Comparison of ENCODE assay signal across 36 cellular contexts in genomic region chr10:126846469-126846868, GRCh38. TPM values are rescaled to one million over a fixed set of nuclear protein-coding genes. Genes with fewer than 3 reads are reported as not detected.
"Had no signal": no experiment of that assay in that cellular context is flagged by ENCODE, and none has a peak within 500 bp of the region (broad histone marks: within the 10 kb centered on the region; RNA-seq: fewer than 3 reads in every experiment).

No MANE protein-coding gene starts in this region.

- H3K27me3 ChIP-seq: ascending aorta, cardiac muscle cell had no signal

- H3K27ac ChIP-seq: ascending aorta, cardiac muscle cell, WERI-Rb-1 had no signal

- H3K4me3 Mint-ChIP-seq: activated CD4-positive, alpha-beta memory T cell treated with anti-CD3 and anti-CD28 coated beads, Interleukin-2, amount 10 ng/mL, durations not matched to agents 7 days and 5 days; activated CD4-positive, alpha-beta T cell treated with anti-CD3 and anti-CD28 coated beads for 36 hours; activated CD4-positive, alpha-beta T cell treated with anti-CD3 and anti-CD28 coated beads, Interleukin-2, amount 10 ng/mL, durations not matched to agents 7 days and 5 days; activated CD8-positive, alpha-beta T cell treated with anti-CD3 and anti-CD28 coated beads, Interleukin-2, amount 10 ng/mL, durations not matched to agents 7 days and 5 days; activated naive CD4-positive, alpha-beta T cell treated with anti-CD3 and anti-CD28 coated beads, Interleukin-2, amount 10 ng/mL, durations not matched to agents 7 days and 5 days; activated naive CD4-positive, alpha-beta T cell treated with anti-CD3 and anti-CD28 coated beads, Interleukin-2, amount 50 U/mL, for 24 hours; activated naive CD8-positive, alpha-beta T cell; activated naive CD8-positive, alpha-beta T cell treated with anti-CD3 and anti-CD28 coated beads, Interleukin-2, amount 10 ng/mL, durations not matched to agents 7 days and 5 days; activated naive CD8-positive, alpha-beta T cell treated with anti-CD3 and anti-CD28 coated beads, Interleukin-2, amount 50 U/mL, for 24 hours; activated T-cell treated with anti-CD3 and anti-CD28 coated beads, Interleukin-2, amount 50 U/mL, for 24 hours; brain; central memory CD8-positive, alpha-beta T cell; T-helper 1 cell treated with Interleukin-12 subunit alpha and Interleukin-12 subunit beta and Interleukin-4 antibody, amounts not matched to agents 30 μg/mL and 1 μg/mL, for 36 hours; T-helper 2 cell treated with Interferon-gamma antibody and Interleukin-4, amounts not matched to agents 5 μg/mL and 100 μg/mL, for 36 hours; WTC11 had no signal

- DNase-seq: activated CD4-positive, alpha-beta memory T cell treated with anti-CD3 and anti-CD28 coated beads, Interleukin-2, amount 10 ng/mL, durations not matched to agents 7 days and 5 days; activated CD4-positive, alpha-beta T cell treated with anti-CD3 and anti-CD28 coated beads for 1 hour; activated CD4-positive, alpha-beta T cell treated with anti-CD3 and anti-CD28 coated beads for 36 hours; activated CD4-positive, alpha-beta T cell treated with anti-CD3 and anti-CD28 coated beads for 48 hours; activated CD4-positive, alpha-beta T cell treated with anti-CD3 and anti-CD28 coated beads, Interleukin-2, amount 10 ng/mL, durations not matched to agents 7 days and 5 days; activated CD4-positive, alpha-beta T cell treated with anti-CD3 and anti-CD28 coated beads, Interleukin-2, amount 50 U/mL, for 48 hours; activated CD4-positive, CD25-positive, alpha-beta regulatory T cell; activated CD8-positive, alpha-beta memory T cell treated with anti-CD3 and anti-CD28 coated beads, Interleukin-2, amount 50 U/mL, for 48 hours; activated CD8-positive, alpha-beta T cell treated with anti-CD3 and anti-CD28 coated beads, Interleukin-2, amount 10 ng/mL, durations not matched to agents 7 days and 5 days; activated effector memory CD4-positive, alpha-beta T cell treated with Interleukin-2 at 50 U/mL for 16 hours; activated gamma-delta T cell; activated naive CD4-positive, alpha-beta T cell treated with anti-CD3 and anti-CD28 coated beads, Interleukin-2, amount 10 ng/mL, durations not matched to agents 7 days and 5 days; activated naive CD4-positive, alpha-beta T cell treated with Interleukin-2 at 50 U/mL for 16 hours; activated naive CD8-positive, alpha-beta T cell treated with anti-CD3 and anti-CD28 coated beads, Interleukin-2, amount 10 ng/mL, durations not matched to agents 7 days and 5 days; activated naive CD8-positive, alpha-beta T cell treated with anti-CD3 and anti-CD28 coated beads, Interleukin-2, amount 50 U/mL, for 24 hours; activated T-cell treated with anti-CD3 and anti-CD28 coated beads, Interleukin-2, amount 50 U/mL, for 24 hours; activated T-cell treated with anti-CD3 and anti-CD28 coated beads, Interleukin-2, amount 50 U/mL, for 48 hours; amygdala; anterior cingulate cortex; caudate nucleus; cerebellar nuclear complex; T-helper 1 cell; T-helper 2 cell; T-helper 9 cell; WERI-Rb-1 had no signal

- ATAC-seq: activated CD4-positive, alpha-beta T cell treated with anti-CD3 and anti-CD28 coated beads for 36 hours; activated CD4-positive, CD25-positive, alpha-beta regulatory T cell treated with anti-CD3 and anti-CD28 coated beads, Interleukin-2, amount 50 U/mL, for 24 hours; activated CD8-positive, alpha-beta T cell treated with anti-CD3 and anti-CD28 coated beads, Interleukin-2, amount 10 ng/mL, durations not matched to agents 7 days and 5 days; activated naive CD8-positive, alpha-beta T cell treated with anti-CD3 and anti-CD28 coated beads, Interleukin-2, amount 50 U/mL, for 24 hours had no signal

- H3K27ac Mint-ChIP-seq: activated CD4-positive, alpha-beta memory T cell treated with anti-CD3 and anti-CD28 coated beads, Interleukin-2, amount 10 ng/mL, durations not matched to agents 7 days and 5 days; activated CD4-positive, alpha-beta T cell treated with anti-CD3 and anti-CD28 coated beads for 36 hours; activated CD4-positive, alpha-beta T cell treated with anti-CD3 and anti-CD28 coated beads, Interleukin-2, amount 10 ng/mL, durations not matched to agents 7 days and 5 days; activated CD8-positive, alpha-beta T cell treated with anti-CD3 and anti-CD28 coated beads, Interleukin-2, amount 10 ng/mL, durations not matched to agents 7 days and 5 days; activated naive CD4-positive, alpha-beta T cell treated with anti-CD3 and anti-CD28 coated beads, Interleukin-2, amount 10 ng/mL, durations not matched to agents 7 days and 5 days; activated naive CD4-positive, alpha-beta T cell treated with anti-CD3 and anti-CD28 coated beads, Interleukin-2, amount 50 U/mL, for 24 hours; activated naive CD8-positive, alpha-beta T cell; activated naive CD8-positive, alpha-beta T cell treated with anti-CD3 and anti-CD28 coated beads, Interleukin-2, amount 10 ng/mL, durations not matched to agents 7 days and 5 days; activated naive CD8-positive, alpha-beta T cell treated with anti-CD3 and anti-CD28 coated beads, Interleukin-2, amount 50 U/mL, for 24 hours; activated T-cell treated with anti-CD3 and anti-CD28 coated beads, Interleukin-2, amount 50 U/mL, for 24 hours; activated T-helper 2 cell treated with anti-CD3 and anti-CD28 coated beads, Interferon-gamma antibody, Interleukin-2, Interleukin-4, amounts not matched to agents 10 μg/mL and 5 μg/mL and 100 μg/mL, durations not matched to agents 14 hours and 24 hours and 36 hours; brain; T-helper 1 cell treated with Interleukin-12 subunit alpha and Interleukin-12 subunit beta and Interleukin-4 antibody, amounts not matched to agents 30 μg/mL and 1 μg/mL, for 36 hours; T-helper 2 cell treated with Interferon-gamma antibody and Interleukin-4, amounts not matched to agents 5 μg/mL and 100 μg/mL, for 36 hours; WTC11 had no signal

- H3K4me1 Mint-ChIP-seq: activated CD4-positive, alpha-beta memory T cell treated with anti-CD3 and anti-CD28 coated beads, Interleukin-2, amount 10 ng/mL, durations not matched to agents 7 days and 5 days; activated CD4-positive, alpha-beta T cell treated with anti-CD3 and anti-CD28 coated beads for 36 hours; activated CD4-positive, alpha-beta T cell treated with anti-CD3 and anti-CD28 coated beads, Interleukin-2, amount 10 ng/mL, durations not matched to agents 7 days and 5 days; activated naive CD4-positive, alpha-beta T cell treated with anti-CD3 and anti-CD28 coated beads, Interleukin-2, amount 10 ng/mL, durations not matched to agents 7 days and 5 days; activated naive CD4-positive, alpha-beta T cell treated with anti-CD3 and anti-CD28 coated beads, Interleukin-2, amount 50 U/mL, for 24 hours; activated naive CD8-positive, alpha-beta T cell treated with anti-CD3 and anti-CD28 coated beads, Interleukin-2, amount 10 ng/mL, durations not matched to agents 7 days and 5 days; activated naive CD8-positive, alpha-beta T cell treated with anti-CD3 and anti-CD28 coated beads, Interleukin-2, amount 50 U/mL, for 24 hours; brain; central memory CD8-positive, alpha-beta T cell had no signal

- H3K9me3 Mint-ChIP-seq: activated CD4-positive, alpha-beta T cell treated with anti-CD3 and anti-CD28 coated beads, Interleukin-2, amount 10 ng/mL, durations not matched to agents 7 days and 5 days; activated naive CD4-positive, alpha-beta T cell treated with anti-CD3 and anti-CD28 coated beads, Interleukin-2, amount 10 ng/mL, durations not matched to agents 7 days and 5 days; activated naive CD4-positive, alpha-beta T cell treated with anti-CD3 and anti-CD28 coated beads, Interleukin-2, amount 50 U/mL, for 24 hours; activated naive CD8-positive, alpha-beta T cell treated with anti-CD3 and anti-CD28 coated beads, Interleukin-2, amount 10 ng/mL, durations not matched to agents 7 days and 5 days; activated naive CD8-positive, alpha-beta T cell treated with anti-CD3 and anti-CD28 coated beads, Interleukin-2, amount 50 U/mL, for 24 hours; activated T-cell treated with anti-CD3 and anti-CD28 coated beads, Interleukin-2, amount 50 U/mL, for 24 hours; activated T-helper 2 cell treated with anti-CD3 and anti-CD28 coated beads, Interferon-gamma antibody, Interleukin-2, Interleukin-4, amounts not matched to agents 10 μg/mL and 5 μg/mL and 100 μg/mL, durations not matched to agents 14 hours and 24 hours and 36 hours had no signal

- H3K27me3 Mint-ChIP-seq: activated CD4-positive, alpha-beta memory T cell treated with anti-CD3 and anti-CD28 coated beads, Interleukin-2, amount 10 ng/mL, durations not matched to agents 7 days and 5 days; activated CD4-positive, alpha-beta T cell treated with anti-CD3 and anti-CD28 coated beads for 36 hours; activated CD4-positive, alpha-beta T cell treated with anti-CD3 and anti-CD28 coated beads, Interleukin-2, amount 10 ng/mL, durations not matched to agents 7 days and 5 days; activated naive CD4-positive, alpha-beta T cell treated with anti-CD3 and anti-CD28 coated beads, Interleukin-2, amount 10 ng/mL, durations not matched to agents 7 days and 5 days; activated naive CD4-positive, alpha-beta T cell treated with anti-CD3 and anti-CD28 coated beads, Interleukin-2, amount 50 U/mL, for 24 hours; activated naive CD8-positive, alpha-beta T cell; activated naive CD8-positive, alpha-beta T cell treated with anti-CD3 and anti-CD28 coated beads, Interleukin-2, amount 10 ng/mL, durations not matched to agents 7 days and 5 days; activated naive CD8-positive, alpha-beta T cell treated with anti-CD3 and anti-CD28 coated beads, Interleukin-2, amount 50 U/mL, for 24 hours; activated T-cell treated with anti-CD3 and anti-CD28 coated beads, Interleukin-2, amount 50 U/mL, for 24 hours; central memory CD8-positive, alpha-beta T cell had no signal

- H3K9me3 ChIP-seq: ascending aorta had no signal

- H3K36me3 ChIP-seq: ascending aorta, cardiac muscle cell, WERI-Rb-1 had no signal

- H3K36me3 Mint-ChIP-seq: activated naive CD4-positive, alpha-beta T cell treated with anti-CD3 and anti-CD28 coated beads, Interleukin-2, amount 10 ng/mL, durations not matched to agents 7 days and 5 days; activated naive CD4-positive, alpha-beta T cell treated with anti-CD3 and anti-CD28 coated beads, Interleukin-2, amount 50 U/mL, for 24 hours; activated naive CD8-positive, alpha-beta T cell; activated naive CD8-positive, alpha-beta T cell treated with anti-CD3 and anti-CD28 coated beads, Interleukin-2, amount 10 ng/mL, durations not matched to agents 7 days and 5 days; brain; WTC11 had no signal

- H3K4me1 ChIP-seq: ascending aorta had no signal

- H3K4me3 ChIP-seq: ascending aorta, cardiac muscle cell had no signal

RNA-seq across cellular contexts. Expression of gene DOCK1, which starts 58.8 kb away (rescaled TPM):
- total RNA-seq: activated CD8-positive, alpha-beta T cell treated with anti-CD3 and anti-CD28 coated beads, Interleukin-2, amount 10 ng/mL, durations not matched to agents 7 days and 5 days had no signal
